Comparison of ENCODE assay signal across 21 cellular contexts in genomic region chr10:63252095-63252762, GRCh38.
A peak's percentile ranks its signal among the peaks of the same experiment; 100 is the strongest.
DNase-seq lines count a peak whose midpoint lies in the region; ATAC-seq and TF ChIP-seq lines count a peak whose summit lies in the region.
"Had no signal": no experiment of that assay in that cellular context is flagged by ENCODE, and none has a peak within 500 bp of the region (broad histone marks: within the 10 kb centered on the region; RNA-seq: fewer than 3 reads in every experiment).

No MANE protein-coding gene starts in this region.

- H3K4me3 ChIP-seq in cardiac muscle cell (no peak overlapping the region), MG63 (no peak overlapping the region)
- no peak overlapping the region for H3K4me3 ChIP-seq in naive thymus-derived CD4-positive, alpha-beta T cell (ENCODE audit: low read length)
- H3K4me3 ChIP-seq: heart left ventricle, lung, transverse colon had no signal

- intact Hi-C loops in left ventricle myocardium superior (cut with micrococcal nuclease) = no loop called here
- intact Hi-C loops in naive thymus-derived CD4-positive, alpha-beta T cell (cut with micrococcal nuclease) = loop anchor here (1.0 to 2.0 kb wide), 3 partner anchors 10 to 15 kb away; no protein-coding TSS in a partner anchor

- H3K4me1 Mint-ChIP-seq in activated naive CD8-positive, alpha-beta T cell treated with anti-CD3 and anti-CD28 coated beads for 36 hours = peaks cover 35% of the 10 kb centered on the region
- H3K4me1 Mint-ChIP-seq in naive thymus-derived CD4-positive, alpha-beta T cell = peaks cover 32 to 88% (median 73%) of the 10 kb centered on the region in 7 donors

- POLR2A ChIA-PET in naive thymus-derived CD4-positive, alpha-beta T cell (lab: Charles Lee) = no interaction called here

- TF ChIP-seq CTCF in cardiac muscle cell (IDR thresholded peaks at IDR 0.05; ENCODE audit: low read depth, low read length) = no peak

- H3K27ac ChIP-seq in cardiac muscle cell = peak overlapping the region; percentile 30
- no peak overlapping the region for H3K27ac ChIP-seq in naive thymus-derived CD4-positive, alpha-beta T cell (ENCODE audit: low read depth, low read length)
- H3K27ac ChIP-seq: transverse colon, VCaP had no signal

- H3K27me3 Mint-ChIP-seq in activated naive CD8-positive, alpha-beta T cell treated with anti-CD3 and anti-CD28 coated beads for 36 hours = no peaks in the 10 kb centered on the region
- no peaks in the 10 kb centered on the region for H3K27me3 Mint-ChIP-seq in naive thymus-derived CD4-positive, alpha-beta T cell
- H3K27me3 Mint-ChIP-seq: effector memory CD8-positive, alpha-beta T cell; natural killer cell treated with Interleukin-12 subunit alpha and Interleukin-12 subunit beta and Interleukin-15 and Interleukin-18, amount 100 ng/mL, for 72 hours had no signal

- H3K9me3 ChIP-seq in cardiac muscle cell (ENCODE audit: low read depth) (no peaks in the 10 kb centered on the region), MG63 (no peaks in the 10 kb centered on the region)
- H3K9me3 ChIP-seq in naive thymus-derived CD4-positive, alpha-beta T cell (ENCODE audit: control insufficient read depth in 2 of 3, low read length in 3 of 3) = no peaks in the 10 kb centered on the region
- H3K9me3 ChIP-seq: heart left ventricle, transverse colon had no signal

- no peak overlapping the region for H3K4me3 Mint-ChIP-seq in activated naive CD8-positive, alpha-beta T cell treated with anti-CD3 and anti-CD28 coated beads for 36 hours
- H3K4me3 Mint-ChIP-seq in naive thymus-derived CD4-positive, alpha-beta T cell = peak overlapping the region in 3 of 10 donors; percentile 3 to 42 (median 37)
- H3K4me3 Mint-ChIP-seq: effector memory CD8-positive, alpha-beta T cell; immature natural killer cell; natural killer cell treated with Interleukin-12 subunit alpha and Interleukin-12 subunit beta and Interleukin-15 and Interleukin-18, amount 100 ng/mL, for 72 hours had no signal

- H3K9me3 Mint-ChIP-seq in activated naive CD8-positive, alpha-beta T cell treated with anti-CD3 and anti-CD28 coated beads for 36 hours = peaks cover 2% of the 10 kb centered on the region
- peaks cover 0 to 5% (median 0%) of the 10 kb centered on the region in 11 donors for H3K9me3 Mint-ChIP-seq in naive thymus-derived CD4-positive, alpha-beta T cell
- H3K9me3 Mint-ChIP-seq: effector memory CD8-positive, alpha-beta T cell; immature natural killer cell; natural killer cell treated with Interleukin-12 subunit alpha and Interleukin-12 subunit beta and Interleukin-15 and Interleukin-18, amount 100 ng/mL, for 72 hours had no signal

- DNase-seq in cardiac muscle cell (ENCODE audit: low read depth in 1 of 2, low spot score in 1 of 2) (no peak), left ventricle myocardium superior (no peak), NCI-H2227 (lab: John Stamatoyannopoulos, UW; ENCODE audit: unreplicated experiment) (no peak), MG63 (no peak)
- no peak for DNase-seq in activated naive CD8-positive, alpha-beta T cell treated with anti-CD3 and anti-CD28 coated beads for 36 hours
- no peak for DNase-seq in naive thymus-derived CD4-positive, alpha-beta T cell
- DNase-seq in activated effector memory CD4-positive, alpha-beta T cell treated with Interleukin-2 at 50 U/mL for 16 hours = no peak
- DNase-seq: ACHN; central memory CD4-positive, alpha-beta T cell; effector memory CD8-positive, alpha-beta T cell; heart left ventricle; immature natural killer cell; NCI-H2081 treated with DMSO at 0.1 percent for 48 hours; NCI-H524 treated with DMSO at 0.1 percent for 48 hours; T-helper 1 cell; transverse colon had no signal

- CTCF ChIA-PET in naive thymus-derived CD4-positive, alpha-beta T cell (lab: Charles Lee) = no interaction called here

- H3K27me3 ChIP-seq in cardiac muscle cell (no peaks in the 10 kb centered on the region), MG63 (no peaks in the 10 kb centered on the region)
- H3K27me3 ChIP-seq in naive thymus-derived CD4-positive, alpha-beta T cell (ENCODE audit: control insufficient read depth in 2 of 2, insufficient read depth in 2 of 2, low read length in 2 of 2) = no peaks in the 10 kb centered on the region
- H3K27me3 ChIP-seq: heart left ventricle, transverse colon had no signal

- ATAC-seq in left ventricle myocardium superior = no peak
- no peak for ATAC-seq in naive thymus-derived CD4-positive, alpha-beta T cell
- no peak for ATAC-seq in GM21515 (IDR thresholded peaks at IDR 0.05; ENCODE audit: unreplicated experiment)
- ATAC-seq: effector memory CD8-positive, alpha-beta T cell; natural killer cell treated with Interleukin-12 subunit alpha and Interleukin-12 subunit beta and Interleukin-15 and Interleukin-18, amount 100 ng/mL, for 72 hours; Right ventricle myocardium inferior had no signal

- H3K27ac Mint-ChIP-seq in activated naive CD8-positive, alpha-beta T cell treated with anti-CD3 and anti-CD28 coated beads for 36 hours = peak overlapping the region; percentile 22
- H3K27ac Mint-ChIP-seq in naive thymus-derived CD4-positive, alpha-beta T cell = peak overlapping the region in 7 of 9 donors; percentile 5 to 77 (median 57)
- H3K27ac Mint-ChIP-seq: natural killer cell treated with Interleukin-12 subunit alpha and Interleukin-12 subunit beta and Interleukin-15 and Interleukin-18, amount 100 ng/mL, for 72 hours had no signal

- H3K36me3 ChIP-seq in cardiac muscle cell (no peaks in the 10 kb centered on the region), MG63 (no peaks in the 10 kb centered on the region; the same call in 1 of the 2 replicates)
- H3K36me3 ChIP-seq in naive thymus-derived CD4-positive, alpha-beta T cell (ENCODE audit: control insufficient read depth in 2 of 3, insufficient read depth in 3 of 3, low read length in 3 of 3) = peaks cover 0 to 3% (median 0%) of the 10 kb centered on the region in 3 experiments
- H3K36me3 ChIP-seq: transverse colon had no signal

- H3K36me3 Mint-ChIP-seq in activated naive CD8-positive, alpha-beta T cell treated with anti-CD3 and anti-CD28 coated beads for 36 hours = peaks cover 48% of the 10 kb centered on the region
- peaks cover 5 to 34% (median 24%) of the 10 kb centered on the region in 5 donors for H3K36me3 Mint-ChIP-seq in naive thymus-derived CD4-positive, alpha-beta T cell

- peaks cover 9% of the 10 kb centered on the region for H3K4me1 ChIP-seq in cardiac muscle cell (ENCODE audit: low read depth)
- peaks cover 14 to 16% of the 10 kb centered on the region in 2 donors for H3K4me1 ChIP-seq in naive thymus-derived CD4-positive, alpha-beta T cell (ENCODE audit: control insufficient read depth in 2 of 2, insufficient read depth in 2 of 2, low read length in 2 of 2)
